19 cellular contexts compared by ENCODE assay signal in genomic region chr10:47379445-47379785, GRCh38. TPM values are rescaled to one million over a fixed set of nuclear protein-coding genes. Genes with fewer than 3 reads are reported as not detected.
"Had no signal": no experiment of that assay in that cellular context is flagged by ENCODE, and none has a peak within 500 bp of the region (broad histone marks: within the 10 kb centered on the region; RNA-seq: fewer than 3 reads in every experiment).

No MANE protein-coding gene starts in this region.

- ATAC-seq: activated T-cell treated with anti-CD3 and anti-CD28 coated beads, Interleukin-2, amount 50 U/mL, for 4 hours; effector memory CD8-positive, alpha-beta T cell; gastrocnemius medialis; heart right ventricle; naive thymus-derived CD8-positive, alpha-beta T cell; stimulated activated naive B cell treated with anti-CD40 and anti-IgM and Interleukin-4, amounts not matched to agents 10 μg/mL and 1 μg/mL and 100 μg/mL, for 72 hours had no signal

- H3K9me3 ChIP-seq: gastrocnemius medialis, heart right ventricle, neutrophil, SJSA1 had no signal

- DNase-seq: activated B cell treated with CpG ODN at 0.5 μM for 24 hours; activated CD4-positive, alpha-beta T cell treated with anti-CD3 and anti-CD28 coated beads, Interleukin-2, amount 10 ng/mL, durations not matched to agents 7 days and 5 days; activated naive CD8-positive, alpha-beta T cell treated with anti-CD3 and anti-CD28 coated beads for 36 hours; activated T-cell treated with anti-CD3 and anti-CD28 coated beads, Interleukin-2, amount 50 U/mL, for 4 hours; effector memory CD8-positive, alpha-beta T cell; gastrocnemius medialis; heart right ventricle; mammary epithelial cell; naive thymus-derived CD8-positive, alpha-beta T cell; stimulated activated CD4-positive, alpha-beta T cell treated with anti-CD3 and anti-CD28 coated beads, Interleukin-2, amount 100 ng/mL, for 48 hours; stimulated activated naive B cell treated with anti-CD40 and anti-IgM and Interleukin-4, amounts not matched to agents 10 μg/mL and 1 μg/mL and 100 μg/mL, for 72 hours; SW 1271; trophoblast cell had no signal

- H3K36me3 ChIP-seq: gastrocnemius medialis, heart right ventricle, neutrophil, SJSA1 had no signal

- H3K27me3 ChIP-seq: gastrocnemius medialis, SJSA1 had no signal

- H3K27ac ChIP-seq: epithelial cell of prostate, gastrocnemius medialis, heart right ventricle, neutrophil, SJSA1 had no signal

- H3K4me3 ChIP-seq: gastrocnemius medialis, heart right ventricle, SJSA1 had no signal

RNA-seq across cellular contexts. Expression of gene ZNF488, which starts 4.7 kb away (rescaled TPM):
- total RNA-seq: activated B cell treated with CpG ODN at 0.5 μM for 24 hours; fibroblast of lung; gastrocnemius medialis; naive thymus-derived CD8-positive, alpha-beta T cell had no signal
- polyA plus RNA-seq: naive thymus-derived CD8-positive, alpha-beta T cell had no signal

RNA-seq across cellular contexts. Expression of gene RBP3, which starts 31.3 kb away (rescaled TPM):
- total RNA-seq: activated B cell treated with CpG ODN at 0.5 μM for 24 hours; activated CD4-positive, alpha-beta T cell treated with anti-CD3 and anti-CD28 coated beads, Interleukin-2, amount 10 ng/mL, durations not matched to agents 7 days and 5 days; activated naive CD8-positive, alpha-beta T cell treated with anti-CD3 and anti-CD28 coated beads for 36 hours; activated T-cell treated with anti-CD3 and anti-CD28 coated beads, Interleukin-2, amount 50 U/mL, for 4 hours; fibroblast of lung; gastrocnemius medialis; heart right ventricle; mammary epithelial cell; mucosa of gallbladder; naive thymus-derived CD8-positive, alpha-beta T cell; renal cortical epithelial cell; SJSA1 had no signal
- polyA plus RNA-seq: fibroblast of lung; heart right ventricle; mammary epithelial cell; naive thymus-derived CD8-positive, alpha-beta T cell had no signal

RNA-seq across cellular contexts. Expression of gene GDF2, which starts 57.2 kb away (rescaled TPM):
- total RNA-seq: activated B cell treated with CpG ODN at 0.5 μM for 24 hours; activated CD4-positive, alpha-beta T cell treated with anti-CD3 and anti-CD28 coated beads, Interleukin-2, amount 10 ng/mL, durations not matched to agents 7 days and 5 days; activated naive CD8-positive, alpha-beta T cell treated with anti-CD3 and anti-CD28 coated beads for 36 hours; activated T-cell treated with anti-CD3 and anti-CD28 coated beads, Interleukin-2, amount 50 U/mL, for 4 hours; fibroblast of lung; gastrocnemius medialis; heart right ventricle; mammary epithelial cell; mucosa of gallbladder; naive thymus-derived CD8-positive, alpha-beta T cell; renal cortical epithelial cell; SJSA1 had no signal
- polyA plus RNA-seq: fibroblast of lung; heart right ventricle; mammary epithelial cell; naive thymus-derived CD8-positive, alpha-beta T cell had no signal
